1 cellular context compared by ENCODE assay signal in the genomic region with DNA sequence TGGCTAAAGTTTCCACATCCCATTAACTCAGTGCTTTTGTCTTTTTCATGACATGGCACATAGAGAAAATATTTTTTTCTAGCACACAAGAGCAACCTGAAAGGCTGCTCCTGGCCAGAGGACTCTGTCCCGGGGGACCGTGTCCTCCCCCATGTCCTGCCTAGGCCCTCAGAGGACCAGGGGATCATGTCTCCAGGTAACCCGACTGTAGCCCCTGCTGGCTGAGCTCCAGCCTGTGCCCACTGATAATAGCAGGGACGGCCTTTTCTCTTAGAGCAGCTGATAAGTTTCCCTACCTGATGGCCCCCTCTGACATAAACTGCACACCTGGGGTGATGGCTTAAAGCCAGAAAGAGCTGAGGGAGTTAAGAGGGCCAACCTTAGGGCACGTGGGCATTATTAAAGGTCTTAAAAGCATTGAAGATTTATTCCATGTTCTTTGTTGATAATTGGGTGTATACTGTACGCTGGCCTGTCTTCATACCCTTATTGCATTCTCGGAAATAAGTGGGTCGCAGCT.
TF ChIP-seq lines count a peak whose summit lies in the region.

No MANE protein-coding gene starts in this region.

TF ChIP-seq in K562, 482 proteins besides CTCF, POLR2A, EP300 and RAD21:
- TF ChIP-seq NR2C1 (IDR thresholded peaks at IDR 0.05) = no peak
- no peak for TF ChIP-seq NR2C1 (tag; IDR thresholded peaks at IDR 0.05)
- TF ChIP-seq NFIC (IDR thresholded peaks at IDR 0.05) = 0 out of 2 replicates have a peak, but pooled peaks have one; percentile 21
